In the genomic region with DNA sequence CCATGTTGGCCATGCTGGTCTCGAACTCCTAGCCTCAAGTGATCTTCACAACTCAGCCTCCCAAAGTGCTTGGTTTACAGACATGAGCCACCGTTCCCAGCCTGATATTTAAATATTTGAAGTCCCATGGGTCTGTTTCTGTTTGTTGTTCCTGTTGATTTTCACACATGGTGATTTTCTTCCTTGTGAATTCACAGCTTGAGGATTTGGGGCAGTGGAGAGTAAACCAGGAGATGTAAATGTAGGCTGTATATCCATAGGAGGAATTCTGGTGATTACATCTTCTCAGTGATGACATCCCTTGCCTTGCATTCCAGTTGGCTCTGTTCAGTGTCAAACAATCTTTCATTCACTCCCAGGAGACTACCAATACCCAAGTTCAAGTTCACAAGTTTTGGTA, we compare ENCODE assay signal across 22 cellular contexts.
"Had no signal": no experiment of that assay in that cellular context is flagged by ENCODE, and none has a peak within 500 bp of the region (broad histone marks: within the 10 kb centered on the region; RNA-seq: fewer than 3 reads in every experiment).

No MANE protein-coding gene starts in this region.

- H3K27ac Mint-ChIP-seq: IgD-negative memory B cell had no signal

- H3K9me3 ChIP-seq: SJSA1, SK-N-SH had no signal

- H3K27me3 ChIP-seq: SJSA1 had no signal

- H3K9me2 ChIP-seq: SK-N-SH had no signal

- H3K4me3 Mint-ChIP-seq: IgD-negative memory B cell had no signal

- H3K4me1 ChIP-seq: SJSA1 had no signal

- H3K4me3 ChIP-seq: K562, SJSA1 had no signal

- DNase-seq: Kasumi-1, MV-4-11, NCI-H1048, NCI-H1105, NCI-H1417, NCI-H1436 treated with DMSO at 0.1 percent for 48 hours, NCI-H1694, NCI-H187 treated with DMSO at 0.1 percent for 48 hours, NCI-H2029 treated with DMSO at 0.1 percent for 48 hours, NCI-H2227 treated with DMSO at 0.1 percent for 48 hours, NCI-H524 treated with DMSO at 0.1 percent for 48 hours, NCI-H69, NCI-H774, Right ventricle myocardium superior, RPMI8226, SIG-M5, SK-N-SH had no signal

- H3K27ac ChIP-seq: HL-60, KMS-11, SJSA1 had no signal

- H3K36me3 ChIP-seq: SJSA1 had no signal

- H3K36me3 Mint-ChIP-seq: IgD-negative memory B cell had no signal

- H3K9ac ChIP-seq: KMS-11, SK-N-SH had no signal

- ATAC-seq: K562 had no signal

- H3K9me3 Mint-ChIP-seq: IgD-negative memory B cell had no signal

- H3K4me1 Mint-ChIP-seq: IgD-negative memory B cell had no signal

- H3K4me2 ChIP-seq: KMS-11, SK-N-SH had no signal
